In the genomic region with DNA sequence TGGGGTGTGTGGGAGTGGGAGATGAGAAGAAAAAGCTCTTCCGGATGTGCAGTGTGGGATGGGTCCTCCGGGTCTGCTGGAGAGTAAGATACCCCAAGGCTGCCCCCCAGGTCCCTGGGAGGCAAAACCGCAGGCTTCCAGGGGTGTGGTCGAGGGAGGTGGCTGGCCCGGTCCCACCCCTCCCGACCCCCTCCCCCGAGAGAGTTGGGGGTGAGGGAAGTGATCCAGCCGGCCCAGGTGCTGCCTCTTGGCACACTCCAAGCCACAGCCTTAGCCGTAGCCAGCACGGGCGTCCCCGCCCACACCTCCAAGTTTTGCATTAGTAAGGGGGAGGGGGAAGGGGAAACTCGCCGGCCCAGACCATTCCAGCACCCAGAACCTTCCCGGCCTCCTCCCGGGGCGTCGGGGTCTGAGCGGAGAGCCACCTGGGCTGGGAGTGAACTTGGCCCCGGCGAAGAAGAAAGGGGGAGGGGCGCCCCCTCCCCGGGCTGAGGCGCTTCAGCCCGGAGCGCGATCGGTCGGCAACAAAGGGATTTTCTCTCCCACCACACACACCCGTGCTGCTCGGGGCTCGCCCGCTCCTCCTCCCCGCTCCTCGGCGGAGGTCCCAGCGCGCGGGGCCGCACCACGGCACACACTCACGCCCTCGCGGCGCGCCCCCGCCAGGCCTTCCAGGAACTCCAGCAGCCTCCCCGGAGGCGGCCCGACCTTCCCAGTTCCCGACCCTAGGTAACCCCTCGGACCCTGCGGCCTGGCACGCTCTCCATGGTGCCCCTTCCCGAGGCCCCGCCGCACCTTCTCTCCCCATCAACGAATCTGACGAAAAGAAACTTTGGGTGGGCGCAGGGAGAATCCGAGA, we compare ENCODE assay signal across 8 cellular contexts. TPM values are rescaled to one million over a fixed set of nuclear protein-coding genes. Genes with fewer than 3 reads are reported as not detected.
DNase-seq lines count a peak whose midpoint lies in the region; TF ChIP-seq lines count a peak whose summit lies in the region.

No MANE protein-coding gene starts in this region.

- WGBS in esophagus squamous epithelium, 2 donors = 0% methylated on average over 2 to 3 of the region's 61 CpGs

- DNase-seq in DMS53 (lab: John Stamatoyannopoulos, UW) = peak; percentile 74
- DNase-seq in PC-9 = peak in 1 of 2 experiments; percentile 39
- DNase-seq in esophagus squamous epithelium (lab: John Stamatoyannopoulos, UW) = no peak
- DNase-seq in DMS153 treated with DMSO at 0.1 percent for 48 hours (lab: John Stamatoyannopoulos, UW; ENCODE audit: unreplicated experiment) = no peak
- DNase-seq in NCI-H1930 (lab: John Stamatoyannopoulos, UW) = no peak
- no peak for DNase-seq in HEK293T (ENCODE audit: extremely low spot score)
- no peak for DNase-seq in middle frontal gyrus (ENCODE audit: extremely low spot score, low spot score)

- H3K4me1 ChIP-seq in PC-9 (replicated peaks; ENCODE audit: insufficient read depth) (peaks cover 10% of the 10 kb centered on the region), esophagus squamous epithelium (peaks cover 29 to 76% (median 31%) of the 10 kb centered on the region in 3 donors), neutrophil (ENCODE audit: control insufficient read depth in 1 of 2, insufficient read depth in 1 of 2, low read depth in 1 of 2, low read length in 1 of 2) (peaks cover 12 to 13% of the 10 kb centered on the region in 2 experiments)

- no peak overlapping the region for H2AFZ ChIP-seq in PC-9

- intact Hi-C loops in PC-9 (cut with micrococcal nuclease; ENCODE audit: unreplicated experiment) (no loop called here), esophagus squamous epithelium (cut with DNase I) (no loop called here)

- peaks cover 51% of the 10 kb centered on the region for H3K79me2 ChIP-seq in PC-9 (ENCODE audit: low read depth)

- no TSS peak for BruUV-seq in PC-9 (replicated peaks; lab: Mats Ljungman, UMichigan)

- no peaks in the 10 kb centered on the region for H3K9me2 ChIP-seq in PC-9 (ENCODE audit: insufficient read depth)

- H3F3A ChIP-seq in PC-9 (ENCODE audit: insufficient read depth, low read depth) = no peaks in the 10 kb centered on the region

- POLR2A ChIA-PET in PC-9 (lab: Charles Lee; ENCODE audit: unreplicated experiment) (no interaction called here), HEK293T (lab: Yijun Ruan, JAX) (no interaction called here)

- peak overlapping the region; percentile 39; the same call in 1 of the 2 replicates for H3K4me3 ChIP-seq in PC-9
- H3K4me3 ChIP-seq in esophagus squamous epithelium = peak overlapping the region; percentile 33 to 67 (median 46)
- H3K4me3 ChIP-seq in neutrophil (ENCODE audit: low read depth in 1 of 2, low read length in 1 of 2) = peak overlapping the region; percentile 64 to 65

- no peak overlapping the region for H3K27ac ChIP-seq in PC-9
- H3K27ac ChIP-seq in esophagus squamous epithelium = peak overlapping the region in 2 of 4 donors; percentile 42 to 70
- peak overlapping the region; percentile 67 for H3K27ac ChIP-seq in neutrophil

- H3K27me3 ChIP-seq in PC-9 (ENCODE audit: insufficient read depth, low read depth) (no peaks in the 10 kb centered on the region), esophagus squamous epithelium (peaks cover 0 to 10% (median 0%) of the 10 kb centered on the region in 4 donors), neutrophil (no peaks in the 10 kb centered on the region)

- H3K9me3 ChIP-seq in PC-9 (ENCODE audit: insufficient read depth, low read depth) (no peaks in the 10 kb centered on the region), esophagus squamous epithelium (no peaks in the 10 kb centered on the region), neutrophil (no peaks in the 10 kb centered on the region)

- no peak for TF ChIP-seq POLR2A in esophagus squamous epithelium (IDR thresholded peaks at IDR 0.05)

- TF ChIP-seq CTCF in PC-9 (conservative IDR thresholded peaks at IDR 0.05) (no peak), esophagus squamous epithelium (IDR thresholded peaks at IDR 0.05) (peak in 1 of 6 experiments; percentile 3), neutrophil (IDR thresholded peaks at IDR 0.05) (no peak)

- no peaks in the 10 kb centered on the region for H3K36me3 ChIP-seq in PC-9 (ENCODE audit: low read depth)
- no peaks in the 10 kb centered on the region for H3K36me3 ChIP-seq in esophagus squamous epithelium
- no peaks in the 10 kb centered on the region for H3K36me3 ChIP-seq in neutrophil

- peak overlapping the region; percentile 57 for H3K4me2 ChIP-seq in PC-9

- H4K20me1 ChIP-seq in PC-9 (ENCODE audit: insufficient read depth) = no peaks in the 10 kb centered on the region

- CTCF ChIA-PET in PC-9 (lab: Charles Lee) = no interaction called here
- CTCF ChIA-PET in HEK293T (lab: Yijun Ruan, JAX) = interaction anchor here (0.6 kb wide), 1 partner anchor 560 kb away, joined by 4 read pairs; no protein-coding TSS in a partner anchor

TF ChIP-seq in HEK293T, 16 proteins besides CTCF, POLR2A, EP300 and RAD21:
- TF ChIP-seq HDGF (IDR thresholded peaks at IDR 0.05; ENCODE audit: borderline replicate concordance) (no peak), FOXK2 (IDR thresholded peaks at IDR 0.05) (no peak), ELF4 (IDR thresholded peaks at IDR 0.05) (no peak), LEF1 (IDR thresholded peaks at IDR 0.05; ENCODE audit: borderline replicate concordance) (no peak), TARDBP (IDR thresholded peaks at IDR 0.05) (no peak), SP1 (IDR thresholded peaks at IDR 0.05) (no peak), ZNF384 (IDR thresholded peaks at IDR 0.05) (no peak), BHLHE40 (IDR thresholded peaks at IDR 0.05; ENCODE audit: borderline replicate concordance) (no peak), FOXA1 (IDR thresholded peaks at IDR 0.05) (no peak)
- TF ChIP-seq, protein P1, sequence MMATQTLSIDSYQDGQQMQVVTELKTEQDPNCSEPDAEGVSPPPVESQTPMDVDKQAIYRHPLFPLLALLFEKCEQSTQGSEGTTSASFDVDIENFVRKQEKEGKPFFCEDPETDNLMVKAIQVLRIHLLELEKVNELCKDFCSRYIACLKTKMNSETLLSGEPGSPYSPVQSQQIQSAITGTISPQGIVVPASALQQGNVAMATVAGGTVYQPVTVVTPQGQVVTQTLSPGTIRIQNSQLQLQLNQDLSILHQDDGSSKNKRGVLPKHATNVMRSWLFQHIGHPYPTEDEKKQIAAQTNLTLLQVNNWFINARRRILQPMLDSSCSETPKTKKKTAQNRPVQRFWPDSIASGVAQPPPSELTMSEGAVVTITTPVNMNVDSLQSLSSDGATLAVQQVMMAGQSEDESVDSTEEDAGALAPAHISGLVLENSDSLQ (IDR thresholded peaks at IDR 0.05) = no peak

RNA-seq across cellular contexts. Expression of a gene that starts 14.4 kb away (rescaled TPM):
- total RNA-seq in PC-9 (2021) (0.68 and 1.5 TPM in 2 replicates), esophagus squamous epithelium (10 to 100 TPM; 12.0 to 20.1 (median 17.4) TPM)
